Comparison of ENCODE assay signal across 8 cellular contexts in genomic region chrX:153971632-153972367, GRCh38. TPM values are rescaled to one million over a fixed set of nuclear protein-coding genes. Genes with fewer than 3 reads are reported as not detected.
DNase-seq lines count a peak whose midpoint lies in the region; ATAC-seq and TF ChIP-seq lines count a peak whose summit lies in the region.

Gene HCFC1 (minus strand): TSS chrX:153971818. CDS start chrX:153970840, 978 bp downstream.

- H3K4me2 ChIP-seq in OCI-LY3 (ENCODE audit: low read length) = peak within 1 kb of the TSS; percentile 98

- no peaks in the 10 kb centered on the region; the same call in none of the 2 replicates for H3K36me3 ChIP-seq in HUES48 (ENCODE audit: control insufficient read depth, insufficient read depth, low read length)
- H3K36me3 ChIP-seq in OCI-LY3 (replicated peaks; ENCODE audit: low read depth, low read length) = peaks cover 22% of the 10 kb centered on the region
- no peaks in the 10 kb centered on the region for H3K36me3 ChIP-seq in mucosa of stomach (ENCODE audit: control insufficient read depth, insufficient read depth, low read length)

- H3K4me3 ChIP-seq in HUES48 (ENCODE audit: low read depth, low read length) (peak within 1 kb of the TSS; percentile 83), OCI-LY3 (ENCODE audit: low read length) (peak within 1 kb of the TSS; percentile 97), epithelial cell of proximal tubule (ENCODE audit: low read depth, low read length) (peak within 1 kb of the TSS; percentile 83), mucosa of stomach (ENCODE audit: low read length) (peak within 1 kb of the TSS; percentile 87)

- H3K9me3 ChIP-seq in HUES48 (ENCODE audit: control insufficient read depth, insufficient read depth, low read length) (no peaks in the 10 kb centered on the region), OCI-LY3 (ENCODE audit: insufficient read depth, low read length) (no peaks in the 10 kb centered on the region), mucosa of stomach (ENCODE audit: control insufficient read depth, low read length) (no peaks in the 10 kb centered on the region)

- peak within 1 kb of the TSS; percentile 79; the same call in 1 of the 2 replicates for H2AFZ ChIP-seq in OCI-LY3 (ENCODE audit: low read depth, low read length)

- H3K27me3 ChIP-seq in HUES48 (ENCODE audit: control insufficient read depth, insufficient read depth, low read length) (no peaks in the 10 kb centered on the region), OCI-LY3 (ENCODE audit: low read depth, low read length) (no peaks in the 10 kb centered on the region), mucosa of stomach (ENCODE audit: control insufficient read depth, insufficient read depth, low read length) (no peaks in the 10 kb centered on the region)

- H3K27ac ChIP-seq in HUES48 (ENCODE audit: low read depth, low read length) = peak within 1 kb of the TSS; percentile 100
- H3K27ac ChIP-seq in OCI-LY3 (ENCODE audit: low read length) = peak within 1 kb of the TSS; percentile 98

- no peak for TF ChIP-seq CTCF in OCI-LY3 (IDR thresholded peaks at IDR 0.05; ENCODE audit: low read depth, low read length)
- no peak for TF ChIP-seq CTCF in epithelial cell of proximal tubule (conservative IDR thresholded peaks at IDR 0.05; ENCODE audit: low read depth, low read length)

- H3K4me1 ChIP-seq in HUES48 (ENCODE audit: control insufficient read depth, insufficient read depth, low read length) (peaks cover 23% of the 10 kb centered on the region), OCI-LY3 (ENCODE audit: low read length) (peaks cover 39% of the 10 kb centered on the region), mucosa of stomach (ENCODE audit: control insufficient read depth, insufficient read depth, low read length) (peaks cover 45% of the 10 kb centered on the region)

- DNase-seq in Caki2 (ENCODE audit: low read depth) (peak; percentile 87), activated T-cell treated with anti-CD3 and anti-CD28 coated beads for 48 hours (ENCODE audit: low read depth) (peak; percentile 81), epithelial cell of proximal tubule (ENCODE audit: low read depth) (peak; percentile 18)
- peak; percentile 73 to 86 for DNase-seq in stimulated activated CD8-positive, alpha-beta memory T cell treated with anti-CD3 and anti-CD28 coated beads, Interleukin-7, amount 100 ng/mL, for 1 hour (ENCODE audit: low read depth in 2 of 2)

- peak; percentile 33 for ATAC-seq in GM21390 (IDR thresholded peaks at IDR 0.05; ENCODE audit: unreplicated experiment)

- peak within 1 kb of the TSS; percentile 99 for H3K9ac ChIP-seq in HUES48 (ENCODE audit: low read depth, low read length)
- peak within 1 kb of the TSS; percentile 100 for H3K9ac ChIP-seq in OCI-LY3 (ENCODE audit: low read length)
- H3K9ac ChIP-seq in mucosa of stomach (ENCODE audit: low read length) = peak within 1 kb of the TSS; percentile 97

- H3K79me2 ChIP-seq in OCI-LY3 (ENCODE audit: low read length) = peaks cover 62% of the 10 kb centered on the region

- peaks cover 31% of the 10 kb centered on the region for H4K20me1 ChIP-seq in OCI-LY3 (ENCODE audit: insufficient read depth, low read length)

- in situ Hi-C loops in Caki2 (cut with HindIII; ENCODE audit: low pct_unique_long_range_greater_than_20kb, low sequenced_read_pairs) = no loop called here

RNA-seq across cellular contexts. Expression of gene HCFC1, which starts in this region (rescaled TPM):
- total RNA-seq in Caki2 (2014; rRNA removed; shearing (Covaris generic); ENCODE audit: low replicate concordance) = 9.5 and 10.1 TPM in 2 replicates
- 59.7 and 61.9 TPM in 2 replicates for total RNA-seq in epithelial cell of proximal tubule

Comparison
In these comparisons a context has a peak if more than half of its experiments do, and no peak if none do; other contexts are left out.
1. Peak in every context shown above with its lines: DNase-seq, ATAC-seq, H3K4me3 ChIP-seq and H3K27ac ChIP-seq.
2. DNase-seq: peak in every context shown above with its lines; median percentile 87 in Caki2; 81 in activated T-cell treated with anti-CD3 and anti-CD28 coated beads for 48 hours; 80 in stimulated activated CD8-positive, alpha-beta memory T cell treated with anti-CD3 and anti-CD28 coated beads, Interleukin-7, amount 100 ng/mL, for 1 hour; 18 in epithelial cell of proximal tubule.